Comparison of ENCODE assay signal across 23 cellular contexts in the genomic region with DNA sequence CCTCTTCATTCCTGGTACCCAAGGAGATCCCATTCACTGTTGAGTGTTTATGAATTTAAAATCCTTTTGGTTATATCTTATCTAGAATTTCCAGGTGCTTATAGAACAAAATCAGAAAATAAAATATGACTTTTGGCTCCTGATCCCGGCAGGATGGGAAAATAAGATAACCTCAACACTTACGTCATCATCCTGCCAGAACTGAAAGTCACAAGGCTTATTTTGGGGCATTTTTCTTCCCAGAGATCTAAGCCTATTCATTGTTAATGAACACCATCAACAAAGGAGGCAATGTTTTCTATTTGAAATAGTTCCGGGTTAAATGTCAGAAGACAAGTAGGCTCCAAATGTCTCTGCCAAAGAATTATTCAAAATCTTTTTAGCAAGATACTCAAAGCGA.
DNase-seq lines count a peak whose midpoint lies in the region; ATAC-seq, FAIRE-seq and TF ChIP-seq lines count a peak whose summit lies in the region.
"Had no signal": no experiment of that assay in that cellular context is flagged by ENCODE, and none has a peak within 500 bp of the region (broad histone marks: within the 10 kb centered on the region; RNA-seq: fewer than 3 reads in every experiment).

No MANE protein-coding gene starts in this region.

- H3K36me3 ChIP-seq in HepG2 (replicated peaks in 1 of 2; ENCODE audit: control insufficient read depth in 1 of 2, insufficient read depth in 2 of 2, low read length in 2 of 2) (no peaks in the 10 kb centered on the region), right lobe of liver (no peaks in the 10 kb centered on the region)

- H3K4me1 ChIP-seq in HepG2 (ENCODE audit: insufficient read depth, low read length) (no peaks in the 10 kb centered on the region), right lobe of liver (peaks cover 0 to 12% (median 3%) of the 10 kb centered on the region in 4 donors)
- H3K4me1 ChIP-seq: A549, Caco-2 had no signal

- CTCF ChIA-PET in HepG2 (lab: Yijun Ruan, JAX; ENCODE audit: low intra/inter-chr PET ratio, low total read pairs): no interaction called here

- no peak for FAIRE-seq in HepG2 (lab: Jason Lieb, UNC)
- FAIRE-seq: A549, D721Med, GM12892, GM18507, H54 had no signal

- no peak for ATAC-seq in HepG2
- no peak for ATAC-seq in right lobe of liver
- ATAC-seq in HG02571 (IDR thresholded peaks at IDR 0.05; ENCODE audit: unreplicated experiment): no peak
- ATAC-seq: A549, GM23338 had no signal

- in situ Hi-C loops in HepG2 (cut with HindIII; ENCODE audit: extremely low pct_ligation_motif_present, low pct_unique_long_range_greater_than_20kb): no loop called here
- in situ Hi-C loops in ACHN (cut with HindIII; ENCODE audit: low pct_ligation_motif_present, low pct_unique_long_range_greater_than_20kb, low sequenced_read_pairs): no loop called here

- POLR2A ChIA-PET in HepG2 (lab: Yijun Ruan, JAX): no interaction called here

- DNase-seq in HepG2 (ENCODE audit: low spot score) (no peak), right lobe of liver (no peak), epidermal melanocyte (ENCODE audit: insufficient read length, low spot score) (peak; percentile 58), glomerular endothelial cell (ENCODE audit: extremely low read depth, low read depth, low spot score) (peak; percentile 63), hepatic stellate cell (ENCODE audit: low spot score) (no peak), ACHN (no peak)
- no peak for DNase-seq in effector CD8-positive, alpha-beta T cell (lab: John Stamatoyannopoulos, UW)
- DNase-seq: C1 segment of cervical spinal cord; Caco-2; CD4-positive, CD25-positive, alpha-beta regulatory T cell; CD8-positive, alpha-beta memory T cell; GDM1; HCEC 1CT; IMR-90 had no signal

- no peak overlapping the region for H3K4me2 ChIP-seq in HepG2 (ENCODE audit: low read depth, low read length)
- H3K4me2 ChIP-seq: A549, GM23338 had no signal

- H3K9ac ChIP-seq in HepG2 (ENCODE audit: insufficient read depth, low read depth, low read length): no peak overlapping the region

- intact Hi-C loops in HepG2 (cut with micrococcal nuclease; ENCODE audit: unreplicated experiment) (no loop called here), right lobe of liver (cut with DNase I) (no loop called here)

- H3K27ac ChIP-seq in HepG2 (ENCODE audit: extremely low read length, insufficient read depth, low read length) (no peak overlapping the region), right lobe of liver (no peak overlapping the region)
- H3K27ac ChIP-seq: 22Rv1, A549, HL-60 had no signal

- WGBS in HepG2 (ENCODE audit: low lambda C conversion rate): 0% methylated on average over 4 of the region's 4 CpGs
- WGBS in right lobe of liver (ENCODE audit: insufficient coverage, low coverage, low lambda C conversion rate, missing lambda C conversion rate): 55% methylated on average over 4 of the region's 4 CpGs

- no peak overlapping the region for H2AFZ ChIP-seq in HepG2 (ENCODE audit: low read length)
- H2AFZ ChIP-seq: GM23338 had no signal

- H3K4me3 ChIP-seq in HepG2 (replicated peaks in 1 of 3; ENCODE audit: insufficient read depth in 1 of 3, low read depth in 2 of 3, low read length in 3 of 3): no peak overlapping the region
- H3K4me3 ChIP-seq in right lobe of liver: no peak overlapping the region
- H3K4me3 ChIP-seq: A549, GM23338 had no signal

- TF ChIP-seq EP300 in HepG2 (IDR thresholded peaks at IDR 0.05; ENCODE audit: low read depth in 2 of 2, low read length in 2 of 2): no peak
- TF ChIP-seq EP300 in HepG2 (CRISPR knock-in tag; IDR thresholded peaks at IDR 0.05; ENCODE audit: borderline replicate concordance): no peak

- no peaks in the 10 kb centered on the region for H3K27me3 ChIP-seq in HepG2 (ENCODE audit: control insufficient read depth in 1 of 2, insufficient read depth in 2 of 2, low read length in 2 of 2)
- H3K27me3 ChIP-seq in right lobe of liver: no peaks in the 10 kb centered on the region

- no peak for TF ChIP-seq CTCF in HepG2 (CRISPR knock-in tag; IDR thresholded peaks at IDR 0.05)
- no peak for TF ChIP-seq CTCF in right lobe of liver (IDR thresholded peaks at IDR 0.05)

- H4K20me1 ChIP-seq in HepG2 (ENCODE audit: insufficient read depth, low read length): no peaks in the 10 kb centered on the region

- no TSS peak for BruUV-seq in HepG2 (replicated peaks; lab: Mats Ljungman, UMichigan)

- H3K9me3 ChIP-seq in HepG2 (ENCODE audit: low read length) (peaks cover 56% of the 10 kb centered on the region; the same call in 1 of the 2 replicates), right lobe of liver (no peaks in the 10 kb centered on the region)
- H3K9me3 ChIP-seq: A549, Caco-2 had no signal

- no peak for TF ChIP-seq RAD21 in HepG2 (CRISPR knock-in tag; IDR thresholded peaks at IDR 0.05)

- TF ChIP-seq POLR2A in HepG2 (IDR thresholded peaks at IDR 0.05; ENCODE audit: insufficient read depth in 1 of 2, low read depth in 2 of 2, low read length in 2 of 2) (no peak), right lobe of liver (IDR thresholded peaks at IDR 0.05) (no peak)

- H3K79me2 ChIP-seq in HepG2 (ENCODE audit: insufficient read depth, low read length): no peaks in the 10 kb centered on the region

TF ChIP-seq in HepG2, 621 proteins besides CTCF, POLR2A, EP300 and RAD21:
- TF ChIP-seq SAFB2 (CRISPR knock-in tag; IDR thresholded peaks at IDR 0.05; ENCODE audit: borderline replicate concordance, low read depth) (no peak), ZNF235 (CRISPR knock-in tag; IDR thresholded peaks at IDR 0.05; ENCODE audit: borderline replicate concordance) (no peak), ATF7 (IDR thresholded peaks at IDR 0.05) (peak; percentile 67; the same call in 1 of the 2 replicates), ATF7 (CRISPR knock-in tag; IDR thresholded peaks at IDR 0.05) (no peak), CREB1 (IDR thresholded peaks at IDR 0.05) (peak; percentile 65; the same call in 1 of the 2 replicates), CREB1 (CRISPR knock-in tag; IDR thresholded peaks at IDR 0.05) (no peak), MIXL1 (CRISPR knock-in tag; IDR thresholded peaks at IDR 0.05) (no peak)
- TF ChIP-seq, protein P1, sequence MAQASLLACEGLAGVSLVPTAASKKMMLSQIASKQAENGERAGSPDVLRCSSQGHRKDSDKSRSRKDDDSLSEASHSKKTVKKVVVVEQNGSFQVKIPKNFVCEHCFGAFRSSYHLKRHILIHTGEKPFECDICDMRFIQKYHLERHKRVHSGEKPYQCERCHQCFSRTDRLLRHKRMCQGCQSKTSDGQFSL (CRISPR knock-in tag; IDR thresholded peaks at IDR 0.05): no peak

Comparison
In these comparisons a context has a peak if more than half of its experiments do, and no peak if none do; other contexts are left out.
1. DNase-seq: peak in epidermal melanocyte (single experiment) and glomerular endothelial cell (single experiment); none in HepG2 (single experiment), right lobe of liver (0 of 3), hepatic stellate cell (single experiment), ACHN (single experiment) and effector CD8-positive, alpha-beta T cell (single experiment).